ENCODE assay signal across 26 cellular contexts in genomic region chr3:133396906-133397305, GRCh38. TPM values are rescaled to one million over a fixed set of nuclear protein-coding genes. Genes with fewer than 3 reads are reported as not detected.
DNase-seq lines count a peak whose midpoint lies in the region; TF ChIP-seq lines count a peak whose summit lies in the region.
"Had no signal": no experiment of that assay in that cellular context is flagged by ENCODE, and none has a peak within 500 bp of the region (broad histone marks: within the 10 kb centered on the region; RNA-seq: fewer than 3 reads in every experiment).

No MANE protein-coding gene starts in this region.

- TF ChIP-seq CTCF in chondrocyte (IDR thresholded peaks at IDR 0.05) (no peak), transverse colon (IDR thresholded peaks at IDR 0.05) (no peak), CD14-positive monocyte (IDR thresholded peaks at IDR 0.05) (no peak)

- in situ Hi-C loops in transverse colon (cut with MboI; ENCODE audit: low pct_ligation_motif_present in 1 of 4, low pct_unique_long_range_greater_than_20kb in 1 of 4, low sequenced_read_pairs in 3 of 4): loop anchor here in 3 of 4 donors (25.0 kb wide), 2 partner anchors 360 to 660 kb away; partner anchors contain the start of gene TMEM108 (in 3 of the 3)

- TF ChIP-seq EP300 in transverse colon (IDR thresholded peaks at IDR 0.05; ENCODE audit: low read depth): no peak

- no peaks in the 10 kb centered on the region for H3K36me3 ChIP-seq in transverse colon
- H3K36me3 ChIP-seq: BLaER1 had no signal

- H3K27me3 Mint-ChIP-seq in chondrocyte (ENCODE audit: low read depth) (no peaks in the 10 kb centered on the region), CD14-positive monocyte (ENCODE audit: low read depth in 3 of 3) (peaks cover 0 to 5% (median 2%) of the 10 kb centered on the region in 3 donors)
- H3K27me3 Mint-ChIP-seq: CD4-positive, alpha-beta T cell had no signal

- H3K4me3 Mint-ChIP-seq in chondrocyte (ENCODE audit: unreplicated experiment) (no peak overlapping the region), CD14-positive monocyte (no peak overlapping the region)
- H3K4me3 Mint-ChIP-seq: CD4-positive, alpha-beta T cell; CD8-positive, alpha-beta T cell had no signal

- H3K27ac Mint-ChIP-seq in chondrocyte (ENCODE audit: unreplicated experiment): no peak overlapping the region
- no peak overlapping the region for H3K27ac Mint-ChIP-seq in CD14-positive monocyte
- H3K27ac Mint-ChIP-seq: CD4-positive, alpha-beta T cell; CD8-positive, alpha-beta T cell had no signal

- H3K9me3 ChIP-seq in transverse colon: no peaks in the 10 kb centered on the region
- H3K9me3 ChIP-seq: BE2C, Caco-2 had no signal

- no peaks in the 10 kb centered on the region for H3K4me1 ChIP-seq in transverse colon
- H3K4me1 ChIP-seq: Caco-2 had no signal

- intact Hi-C loops in transverse colon (cut with DNase I; ENCODE audit: low total_unique reads): no loop called here
- intact Hi-C loops in CD14-positive monocyte (cut with micrococcal nuclease): no loop called here

- DNase-seq in chondrocyte (ENCODE audit: low spot score) (peak; percentile 52), mesenteric fat pad (ENCODE audit: low spot score) (peak; percentile 71), transverse colon (no peak), D341Med (ENCODE audit: low spot score) (no peak), CD14-positive monocyte (ENCODE audit: low spot score) (no peak)
- DNase-seq: 8988T; ACHN; BE2C; C1 segment of cervical spinal cord; Caco-2; Calu3; CD4-positive, alpha-beta T cell; CD8-positive, alpha-beta T cell; DMS 273 treated with DMSO at 0.1 percent for 48 hours; DMS153; DMS53; DMS79; DND-41; EL; GDM1 had no signal

- H3K4me1 Mint-ChIP-seq in chondrocyte (ENCODE audit: low read depth) (peaks cover 14% of the 10 kb centered on the region), CD14-positive monocyte (peaks cover 3% of the 10 kb centered on the region)

- H3K36me3 Mint-ChIP-seq in chondrocyte (ENCODE audit: low read depth) (peaks cover 3% of the 10 kb centered on the region), CD14-positive monocyte (no peaks in the 10 kb centered on the region)
- H3K36me3 Mint-ChIP-seq: CD8-positive, alpha-beta T cell had no signal

- H3K9me3 Mint-ChIP-seq in chondrocyte (ENCODE audit: low read depth) (peaks cover 6% of the 10 kb centered on the region), CD14-positive monocyte (peaks cover 0 to 5% (median 0%) of the 10 kb centered on the region in 7 donors)
- H3K9me3 Mint-ChIP-seq: CD4-positive, alpha-beta T cell; CD8-positive, alpha-beta T cell had no signal

- no peak overlapping the region for H3K4me3 ChIP-seq in transverse colon
- H3K4me3 ChIP-seq: BLaER1, GM12878 had no signal

- no peak overlapping the region for H3K27ac ChIP-seq in transverse colon
- H3K27ac ChIP-seq: BLaER1 had no signal

- no peaks in the 10 kb centered on the region for H3K27me3 ChIP-seq in transverse colon
- H3K27me3 ChIP-seq: BE2C, BLaER1 had no signal

- TF ChIP-seq POLR2A in transverse colon (IDR thresholded peaks at IDR 0.05): no peak

- 86 to 100% methylated on average over 1 to 10 of the region's 10 CpGs for WGBS in transverse colon (ENCODE audit: low coverage in 1 of 2), 2 donors

RNA-seq across cellular contexts. Expression of gene BFSP2, which starts 3.0 kb away (rescaled TPM):
- total RNA-seq in chondrocyte: not detected in 3 replicates
- total RNA-seq in mesenteric fat pad: not detected
- not detected for total RNA-seq in transverse colon
- polyA plus RNA-seq in CD14-positive monocyte: not detected
- total RNA-seq: A673; Caco-2; Calu3; CD4-positive, alpha-beta T cell; CD8-positive, alpha-beta T cell; Daoy; G401 had no signal
- polyA plus RNA-seq: AG04450 had no signal

Comparison
In these comparisons a context has a peak if more than half of its experiments do, and no peak if none do; other contexts are left out.
1. DNase-seq: peak in chondrocyte (single experiment) and mesenteric fat pad (single experiment); none in transverse colon (single experiment), D341Med (single experiment) and CD14-positive monocyte (single experiment).